Comparison of ENCODE assay signal across 1 cellular context in genomic region chr20:38290829-38291581, GRCh38.
TF ChIP-seq lines count a peak whose summit lies in the region.

No MANE protein-coding gene starts in this region.

TF ChIP-seq in HCT116, 20 proteins besides CTCF, POLR2A, EP300 and RAD21 (continued from another document):
- no peak for TF ChIP-seq ZBTB33 (IDR thresholded peaks at IDR 0.05; ENCODE audit: extremely low read depth, insufficient replicate concordance, low read length)
- no peak for TF ChIP-seq JUND (IDR thresholded peaks at IDR 0.05)
- TF ChIP-seq ATF3 (IDR thresholded peaks at IDR 0.05) = no peak
- TF ChIP-seq FOSL1 (IDR thresholded peaks at IDR 0.05; ENCODE audit: low read depth) = no peak
- no peak for TF ChIP-seq MAX (IDR thresholded peaks at IDR 0.05)
- no peak for TF ChIP-seq ELF1 (IDR thresholded peaks at IDR 0.05; ENCODE audit: borderline replicate concordance, low read depth)
